ENCODE assay signal across 11 cellular contexts in genomic region chr12:104751594-104751993, GRCh38.
DNase-seq lines count a peak whose midpoint lies in the region; ATAC-seq and TF ChIP-seq lines count a peak whose summit lies in the region.
"Had no signal": no experiment of that assay in that cellular context is flagged by ENCODE, and none has a peak within 500 bp of the region (broad histone marks: within the 10 kb centered on the region; RNA-seq: fewer than 3 reads in every experiment).

No MANE protein-coding gene starts in this region.

- TF ChIP-seq CTCF in PC-3 (conservative IDR thresholded peaks at IDR 0.05; ENCODE audit: low read depth, low read length), result no peak
- no peak for TF ChIP-seq CTCF in lower leg skin (IDR thresholded peaks at IDR 0.05)

- TF ChIP-seq POLR2A in lower leg skin (IDR thresholded peaks at IDR 0.05), result no peak

- H3K9me2 ChIP-seq in PC-3 (replicated peaks; ENCODE audit: low read length), result no peaks in the 10 kb centered on the region

- BruUV-seq in PC-3 (replicated peaks; lab: Mats Ljungman, UMichigan), result no TSS peak

- no peak overlapping the region for H3K4me2 ChIP-seq in PC-3 (ENCODE audit: low read length)

- DNase-seq in SKM-1 treated with dmso at 0.1 percent for 144 hours (lab: John Stamatoyannopoulos, UW; ENCODE audit: unreplicated experiment) (peak; percentile 5), SKM-1 (lab: John Stamatoyannopoulos, UW; ENCODE audit: unreplicated experiment) (no peak), PC-3 (no peak), NCI-H1694 treated with DMSO at 0.1 percent for 48 hours (lab: John Stamatoyannopoulos, UW) (no peak), lower leg skin (ENCODE audit: low spot score in 2 of 2) (no peak)
- DNase-seq: activated T-cell treated with anti-CD3 and anti-CD28 coated beads, Interleukin-2, amount 50 U/mL, for 1 hour; cerebellar nuclear complex; testis had no signal

- ATAC-seq in HG02759 (IDR thresholded peaks at IDR 0.05; ENCODE audit: unreplicated experiment) (peak; percentile 76), HG03571 (IDR thresholded peaks at IDR 0.05; ENCODE audit: unreplicated experiment) (peak; percentile 79), GM19324 (IDR thresholded peaks at IDR 0.05; ENCODE audit: low FRiP score, unreplicated experiment) (no peak), PC-3 (no peak)

- H4K20me1 ChIP-seq in PC-3 (ENCODE audit: low read length), result no peaks in the 10 kb centered on the region

- H3K27me3 ChIP-seq in PC-3 (ENCODE audit: low read length), result no peaks in the 10 kb centered on the region
- H3K27me3 ChIP-seq: testis had no signal

- H3F3A ChIP-seq in PC-3 (ENCODE audit: low read length, unreplicated experiment), result no peaks in the 10 kb centered on the region

- 84 to 92% methylated on average over 3 of the region's 3 CpGs for WGBS in lower leg skin, 2 donors

- H2AFZ ChIP-seq in PC-3 (ENCODE audit: low read length), result no peak overlapping the region

- intact Hi-C loops in PC-3 (cut with micrococcal nuclease) (no loop called here), lower leg skin (cut with DNase I; ENCODE audit: low total_unique reads) (no loop called here)

- no peak overlapping the region for H3K4me3 ChIP-seq in PC-3 (ENCODE audit: low read length)
- H3K4me3 ChIP-seq in lower leg skin (ENCODE audit: low read depth, poor library complexity, severe bottlenecking), result no peak overlapping the region
- H3K4me3 ChIP-seq: testis had no signal

- no peaks in the 10 kb centered on the region for H3K4me1 ChIP-seq in PC-3 (ENCODE audit: insufficient read depth, low read length)
- H3K4me1 ChIP-seq: testis had no signal

- CTCF ChIA-PET in PC-3 (lab: Charles Lee), result no interaction called here

- no peak overlapping the region for H3K9ac ChIP-seq in PC-3 (ENCODE audit: low read length)

- no peaks in the 10 kb centered on the region for H3K79me2 ChIP-seq in PC-3 (ENCODE audit: low read length)

- H3K9me3 ChIP-seq in PC-3 (ENCODE audit: low read length), result no peaks in the 10 kb centered on the region
- H3K9me3 ChIP-seq: testis had no signal

- no peak overlapping the region for H3K27ac ChIP-seq in PC-3 (ENCODE audit: low read length)
- H3K27ac ChIP-seq: testis had no signal

- POLR2A ChIA-PET in PC-3 (lab: Charles Lee; ENCODE audit: unreplicated experiment), result no interaction called here

- H3K36me3 ChIP-seq in PC-3 (ENCODE audit: low read depth, low read length), result no peaks in the 10 kb centered on the region

Comparison
In these comparisons a context has a peak if more than half of its experiments do, and no peak if none do; other contexts are left out.
1. ATAC-seq: peak in HG02759 (single experiment) and HG03571 (single experiment); none in GM19324 (single experiment) and PC-3 (single experiment).